Comparison of ENCODE assay signal across 17 cellular contexts in the genomic region with DNA sequence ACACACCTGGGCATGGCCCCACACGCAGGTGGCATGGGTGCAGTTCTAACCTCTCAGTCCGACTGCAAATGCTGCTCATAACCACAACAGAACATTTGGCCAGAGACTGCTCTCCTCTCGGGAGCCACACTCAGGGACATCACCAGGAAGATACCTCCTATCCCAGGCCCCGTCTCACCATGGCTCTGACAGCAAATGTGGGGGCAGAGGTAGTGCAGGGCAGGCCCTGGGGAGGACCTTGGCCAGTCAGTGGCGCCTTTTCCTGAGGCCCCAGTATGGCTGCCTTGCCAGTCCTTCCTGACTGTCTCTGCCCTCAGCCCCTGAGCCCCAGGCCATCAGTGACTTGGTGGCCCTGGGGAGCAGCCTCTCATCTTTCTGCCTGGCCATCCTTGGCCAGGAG. TPM values are rescaled to one million over a fixed set of nuclear protein-coding genes. Genes with fewer than 3 reads are reported as not detected.
DNase-seq lines count a peak whose midpoint lies in the region; ATAC-seq and TF ChIP-seq lines count a peak whose summit lies in the region.
"Had no signal": no experiment of that assay in that cellular context is flagged by ENCODE, and none has a peak within 500 bp of the region (broad histone marks: within the 10 kb centered on the region; RNA-seq: fewer than 3 reads in every experiment).

No MANE protein-coding gene starts in this region.

- H3K79me2 ChIP-seq in DND-41 (ENCODE audit: insufficient read depth, low read length) (no peaks in the 10 kb centered on the region), Loucy (ENCODE audit: insufficient read depth, low read length) (no peaks in the 10 kb centered on the region)

- DNase-seq in DND-41 = no peak
- DNase-seq in mesenteric fat pad (ENCODE audit: low spot score) = peak; percentile 84
- peak; percentile 46 for DNase-seq in sciatic nerve (ENCODE audit: low spot score)
- no peak for DNase-seq in NCI-H69 (lab: John Stamatoyannopoulos, UW)
- no peak for DNase-seq in GM20000 (ENCODE audit: low spot score)
- DNase-seq: ACHN; BE2C; C1 segment of cervical spinal cord; CD4-positive, CD25-positive, alpha-beta regulatory T cell; CD8-positive, alpha-beta memory T cell; COR-L47; GDM1; HCEC 1CT; KBM-7 had no signal

- H2AFZ ChIP-seq in DND-41 (ENCODE audit: low read depth, low read length) (no peak overlapping the region), Loucy (ENCODE audit: low read length) (no peak overlapping the region)

- H3K4me1 ChIP-seq in DND-41 (ENCODE audit: insufficient read depth, low read length) (peaks cover 34% of the 10 kb centered on the region), Loucy (ENCODE audit: insufficient read depth, low read length, poor library complexity, severe bottlenecking) (peaks cover 46% of the 10 kb centered on the region)
- H3K4me1 ChIP-seq: BE2C had no signal

- no peaks in the 10 kb centered on the region for H3K36me3 ChIP-seq in DND-41 (ENCODE audit: insufficient read depth, low read length)
- no peaks in the 10 kb centered on the region for H3K36me3 ChIP-seq in Loucy (ENCODE audit: insufficient read depth, low read length)
- H3K36me3 ChIP-seq: BE2C had no signal

- H3F3A ChIP-seq in Loucy (ENCODE audit: low read depth) = peaks cover 22% of the 10 kb centered on the region

- H3K4me3 ChIP-seq in DND-41 (ENCODE audit: low read depth in 1 of 2, low read length in 2 of 2) (no peak overlapping the region), Loucy (ENCODE audit: low read length, poor library complexity, severe bottlenecking) (no peak overlapping the region)

- intact Hi-C loops in sciatic nerve (cut with DNase I) = no loop called here

- no peaks in the 10 kb centered on the region for H3K27me3 ChIP-seq in DND-41 (ENCODE audit: insufficient read depth, low read length, poor library complexity)
- no peaks in the 10 kb centered on the region for H3K27me3 ChIP-seq in Loucy (ENCODE audit: insufficient read depth, low read length, poor library complexity, severe bottlenecking)
- H3K27me3 ChIP-seq: BE2C had no signal

- no peaks in the 10 kb centered on the region for H3K9me2 ChIP-seq in Loucy (replicated peaks; ENCODE audit: low read depth, low read length)

- no peaks in the 10 kb centered on the region for H4K20me1 ChIP-seq in DND-41 (ENCODE audit: insufficient read depth, low read length)
- H4K20me1 ChIP-seq in Loucy (ENCODE audit: insufficient read depth, low read length, poor library complexity, severe bottlenecking) = no peaks in the 10 kb centered on the region

- peak overlapping the region; percentile 86 for H3K27ac ChIP-seq in DND-41 (ENCODE audit: low read length)

- no peak for ATAC-seq in DND-41 (ENCODE audit: insufficient read depth, low read depth)
- ATAC-seq in sciatic nerve = no peak
- no peak for ATAC-seq in GM19351 (IDR thresholded peaks at IDR 0.05; ENCODE audit: unreplicated experiment)

- H3K4me2 ChIP-seq in DND-41 (ENCODE audit: insufficient read depth, low read length) = no peak overlapping the region
- no peak overlapping the region for H3K4me2 ChIP-seq in Loucy (ENCODE audit: low read depth, low read length, poor library complexity, severe bottlenecking)

- H3K9ac ChIP-seq in DND-41 (ENCODE audit: low read depth, low read length) (no peak overlapping the region), Loucy (ENCODE audit: low read depth, low read length, poor library complexity, severe bottlenecking) (peak overlapping the region; percentile 74)

- H3K9me3 ChIP-seq in DND-41 (ENCODE audit: insufficient read depth, low read length, severe bottlenecking) (peaks cover 24% of the 10 kb centered on the region), Loucy (ENCODE audit: insufficient read depth, low read depth, low read length) (peaks cover 18% of the 10 kb centered on the region)
- H3K9me3 ChIP-seq: BE2C had no signal

- TF ChIP-seq CTCF in DND-41 (IDR thresholded peaks at IDR 0.05; ENCODE audit: borderline replicate concordance, extremely low read depth, low read length, poor library complexity, severe bottlenecking) (no peak), Loucy (conservative IDR thresholded peaks at IDR 0.05; ENCODE audit: low read length) (no peak), GM20000 (IDR thresholded peaks at IDR 0.05; ENCODE audit: extremely low read depth, missing control alignments) (no peak)

RNA-seq across cellular contexts. Expression of a gene that starts 2.8 kb away (rescaled TPM):
- total RNA-seq in mesenteric fat pad (not detected), sciatic nerve (not detected)
- total RNA-seq: CD4-positive, CD25-positive, alpha-beta regulatory T cell; CD8-positive, alpha-beta memory T cell; Daoy had no signal

RNA-seq across cellular contexts. Expression of a gene that starts 50.6 kb away (rescaled TPM):
- total RNA-seq in mesenteric fat pad = 1.5 TPM
- total RNA-seq in sciatic nerve = 3.4 TPM

Comparison
In these comparisons a context has a peak if more than half of its experiments do, and no peak if none do; other contexts are left out.
1. DNase-seq: peak in mesenteric fat pad (single experiment) and sciatic nerve (single experiment); none in DND-41 (single experiment), NCI-H69 (single experiment) and GM20000 (single experiment).